2 cellular contexts compared by ENCODE assay signal in genomic region chr16:51084074-51084928, GRCh38.
TF ChIP-seq lines count a peak whose summit lies in the region.

No MANE protein-coding gene starts in this region.

TF ChIP-seq in GM23338, 12 proteins besides CTCF, POLR2A, EP300 and RAD21 (continued from another document):
- TF ChIP-seq ETS1 (IDR thresholded peaks at IDR 0.05) (no peak), ZNF331 (CRISPR knock-in tag; IDR thresholded peaks at IDR 0.05; ENCODE audit: low read depth) (no peak), EZH2 (IDR thresholded peaks at IDR 0.05; ENCODE audit: low read depth, unreplicated experiment) (no peak), ZNF114 (CRISPR knock-in tag; IDR thresholded peaks at IDR 0.05) (no peak), POLR2AphosphoS5 (IDR thresholded peaks at IDR 0.05; ENCODE audit: low read depth) (no peak), ZNF462 (CRISPR knock-in tag; IDR thresholded peaks at IDR 0.05) (no peak), JUNB (IDR thresholded peaks at IDR 0.05; ENCODE audit: unreplicated experiment) (no peak), CREB1 (CRISPR knock-in tag; IDR thresholded peaks at IDR 0.05; ENCODE audit: low read depth) (no peak)

TF ChIP-seq in WTC11, 78 proteins besides CTCF, POLR2A, EP300 and RAD21 (continued from another document):
- TF ChIP-seq USF1 (CRISPR knock-in tag; IDR thresholded peaks at IDR 0.05) (no peak), AFF4 (CRISPR knock-in tag; IDR thresholded peaks at IDR 0.05; ENCODE audit: borderline replicate concordance) (no peak), IRF1 (CRISPR knock-in tag; IDR thresholded peaks at IDR 0.05) (no peak), PREB (CRISPR knock-in tag; IDR thresholded peaks at IDR 0.05; ENCODE audit: borderline replicate concordance) (no peak), IRF2 (CRISPR knock-in tag; IDR thresholded peaks at IDR 0.05; ENCODE audit: borderline replicate concordance, low read depth) (no peak)
